In the genomic region with DNA sequence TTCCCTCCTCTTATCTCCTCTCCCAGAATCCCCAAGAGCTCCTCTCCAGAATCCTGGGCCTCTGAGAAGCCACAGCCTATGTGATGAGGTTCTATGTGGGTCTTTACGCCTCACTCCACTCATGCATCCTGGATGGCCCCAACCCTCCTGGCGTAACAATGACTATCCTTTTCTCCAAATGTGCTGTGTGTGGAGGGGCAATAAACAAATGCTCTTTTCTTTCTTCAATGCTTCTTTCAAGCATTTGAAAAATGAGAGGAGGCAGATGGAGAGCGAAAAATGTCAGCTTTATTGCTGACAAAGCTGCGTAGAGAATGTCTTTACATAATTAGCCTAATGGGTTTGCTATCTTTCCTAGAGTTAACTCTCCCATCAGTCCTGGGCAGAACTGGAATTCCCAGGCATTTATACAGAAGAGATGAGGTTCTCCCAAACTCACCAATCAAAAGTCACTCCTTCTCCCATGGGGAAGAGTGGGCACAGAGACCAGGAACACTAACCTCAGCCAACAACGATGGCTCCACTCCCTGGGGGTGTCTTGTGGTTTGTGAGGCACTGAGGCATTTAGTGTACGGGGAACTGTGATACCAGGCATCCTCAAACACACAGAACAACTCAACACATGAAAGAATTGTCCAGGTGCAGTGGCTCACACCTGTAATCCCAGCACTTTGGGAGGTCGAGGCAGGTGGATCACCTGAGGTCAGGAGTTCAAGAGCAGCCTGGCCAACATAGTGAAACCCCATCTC, we compare ENCODE assay signal across 24 cellular contexts.
DNase-seq lines count a peak whose midpoint lies in the region; ATAC-seq and TF ChIP-seq lines count a peak whose summit lies in the region.
"Had no signal": no experiment of that assay in that cellular context is flagged by ENCODE, and none has a peak within 500 bp of the region (broad histone marks: within the 10 kb centered on the region; RNA-seq: fewer than 3 reads in every experiment).

No MANE protein-coding gene starts in this region.

- no peak for ATAC-seq in GM21786 (IDR thresholded peaks at IDR 0.05; ENCODE audit: unreplicated experiment)
- ATAC-seq: activated CD4-positive, CD25-positive, alpha-beta regulatory T cell treated with anti-CD3 and anti-CD28 coated beads, Interleukin-2, amount 50 U/mL, for 24 hours; activated naive CD8-positive, alpha-beta T cell treated with anti-CD3 and anti-CD28 coated beads, Interleukin-2, amount 50 U/mL, for 24 hours; activated T-cell treated with anti-CD3 and anti-CD28 coated beads, Interleukin-2, amount 50 U/mL, for 72 hours; mucosa of descending colon; natural killer cell; stimulated activated naive B cell treated with anti-CD40 and anti-IgM and Interleukin-4, amounts not matched to agents 10 μg/mL and 1 μg/mL and 100 μg/mL, for 72 hours had no signal

- no peak for TF ChIP-seq CTCF in Calu3 (IDR thresholded peaks at IDR 0.05; ENCODE audit: unreplicated experiment)
- no peak for TF ChIP-seq CTCF in type B pancreatic cell (conservative IDR thresholded peaks at IDR 0.05)
- no peak for TF ChIP-seq CTCF in chondrocyte (IDR thresholded peaks at IDR 0.05)

- DNase-seq in Calu3 (no peak), NCI-H2107 (lab: John Stamatoyannopoulos, UW) (peak; percentile 34), kidney tubule cell (ENCODE audit: low spot score) (peak; percentile 74), type B pancreatic cell (ENCODE audit: extremely low spot score, unreplicated experiment) (no peak), chondrocyte (ENCODE audit: low spot score) (no peak), HuH-7 (ENCODE audit: low spot score) (no peak)
- DNase-seq: activated CD4-positive, alpha-beta T cell treated with anti-CD3 and anti-CD28 coated beads, Interleukin-2, amount 50 U/mL, for 48 hours; activated naive CD4-positive, alpha-beta T cell; activated naive CD8-positive, alpha-beta T cell treated with anti-CD3 and anti-CD28 coated beads, Interleukin-2, amount 50 U/mL, for 24 hours; activated T-cell treated with anti-CD3 and anti-CD28 coated beads, Interleukin-2, amount 50 U/mL, for 72 hours; BE2C; colonic mucosa; effector memory CD4-positive, alpha-beta T cell; GF-D8; Kasumi-1; mucosa of descending colon; natural killer cell; NCI-H146; NCI-H526 treated with DMSO at 0.1 percent for 48 hours; SHP77; stimulated activated CD4-positive, alpha-beta T cell treated with anti-CD3 and anti-CD28 coated beads, Interleukin-15, amount 100 ng/mL, for 24 hours; stimulated activated naive B cell treated with anti-CD40 and anti-IgM and Interleukin-4, amounts not matched to agents 10 μg/mL and 1 μg/mL and 100 μg/mL, for 72 hours had no signal

- peaks cover 42% of the 10 kb centered on the region for H3K4me1 Mint-ChIP-seq in Calu3 (ENCODE audit: low read depth, unreplicated experiment)
- peaks cover 30% of the 10 kb centered on the region for H3K4me1 Mint-ChIP-seq in type B pancreatic cell (ENCODE audit: unreplicated experiment)
- no peaks in the 10 kb centered on the region for H3K4me1 Mint-ChIP-seq in chondrocyte (ENCODE audit: low read depth)
- H3K4me1 Mint-ChIP-seq: activated naive CD8-positive, alpha-beta T cell treated with anti-CD3 and anti-CD28 coated beads, Interleukin-2, amount 50 U/mL, for 24 hours; natural killer cell had no signal

- H3K36me3 Mint-ChIP-seq in Calu3 (ENCODE audit: insufficient read depth, unreplicated experiment) (peaks cover 5% of the 10 kb centered on the region), type B pancreatic cell (no peaks in the 10 kb centered on the region), chondrocyte (ENCODE audit: low read depth) (no peaks in the 10 kb centered on the region)
- H3K36me3 Mint-ChIP-seq: natural killer cell; stimulated activated naive B cell treated with anti-CD40 and anti-IgM and Interleukin-4, amounts not matched to agents 10 μg/mL and 1 μg/mL and 100 μg/mL, for 72 hours had no signal

- BruUV-seq in Calu3 (replicated peaks; lab: Mats Ljungman, UMichigan), result no TSS peak

- no peaks in the 10 kb centered on the region for H3K27me3 Mint-ChIP-seq in Calu3 (ENCODE audit: unreplicated experiment)
- no peaks in the 10 kb centered on the region for H3K27me3 Mint-ChIP-seq in type B pancreatic cell
- peaks cover 7% of the 10 kb centered on the region for H3K27me3 Mint-ChIP-seq in chondrocyte (ENCODE audit: low read depth)

- H3K27ac Mint-ChIP-seq in Calu3 (ENCODE audit: unreplicated experiment), result peak overlapping the region; percentile 66
- H3K27ac Mint-ChIP-seq in type B pancreatic cell, result peak overlapping the region; percentile 25
- no peak overlapping the region for H3K27ac Mint-ChIP-seq in chondrocyte (ENCODE audit: unreplicated experiment)
- H3K27ac Mint-ChIP-seq: activated T-cell treated with anti-CD3 and anti-CD28 coated beads, Interleukin-2, amount 50 U/mL, for 72 hours; natural killer cell; stimulated activated naive B cell treated with anti-CD40 and anti-IgM and Interleukin-4, amounts not matched to agents 10 μg/mL and 1 μg/mL and 100 μg/mL, for 72 hours had no signal

- H3K9me3 Mint-ChIP-seq in Calu3 (ENCODE audit: low read depth, unreplicated experiment) (no peaks in the 10 kb centered on the region), type B pancreatic cell (peaks cover 7% of the 10 kb centered on the region), chondrocyte (ENCODE audit: low read depth) (no peaks in the 10 kb centered on the region)
- H3K9me3 Mint-ChIP-seq: activated naive CD8-positive, alpha-beta T cell treated with anti-CD3 and anti-CD28 coated beads, Interleukin-2, amount 50 U/mL, for 24 hours had no signal

- intact Hi-C loops in Calu3 (cut with micrococcal nuclease; ENCODE audit: unreplicated experiment), result loop anchor here (10.0 kb wide), 1 partner anchor 118 kb away; a partner anchor contains a TSS

- CTCF ChIA-PET in Calu3 (lab: Charles Lee), result interaction anchor here (0.7 kb wide), 1 partner anchor 9 kb away, joined by 4 read pairs; no protein-coding TSS in a partner anchor

- H3K4me3 Mint-ChIP-seq in Calu3 (ENCODE audit: low read depth, unreplicated experiment) (no peak overlapping the region), type B pancreatic cell (no peak overlapping the region), chondrocyte (ENCODE audit: unreplicated experiment) (no peak overlapping the region)
- H3K4me3 Mint-ChIP-seq: activated naive CD8-positive, alpha-beta T cell treated with anti-CD3 and anti-CD28 coated beads, Interleukin-2, amount 50 U/mL, for 24 hours; activated T-cell treated with anti-CD3 and anti-CD28 coated beads, Interleukin-2, amount 50 U/mL, for 72 hours; natural killer cell; stimulated activated naive B cell treated with anti-CD40 and anti-IgM and Interleukin-4, amounts not matched to agents 10 μg/mL and 1 μg/mL and 100 μg/mL, for 72 hours had no signal

Comparison
In these comparisons a context has a peak if more than half of its experiments do, and no peak if none do; other contexts are left out.
1. DNase-seq: peak in NCI-H2107 (single experiment) and kidney tubule cell (single experiment); none in Calu3 (single experiment), type B pancreatic cell (single experiment), chondrocyte (single experiment) and HuH-7 (single experiment).